ENCODE assay signal across 2 cellular contexts in the genomic region with DNA sequence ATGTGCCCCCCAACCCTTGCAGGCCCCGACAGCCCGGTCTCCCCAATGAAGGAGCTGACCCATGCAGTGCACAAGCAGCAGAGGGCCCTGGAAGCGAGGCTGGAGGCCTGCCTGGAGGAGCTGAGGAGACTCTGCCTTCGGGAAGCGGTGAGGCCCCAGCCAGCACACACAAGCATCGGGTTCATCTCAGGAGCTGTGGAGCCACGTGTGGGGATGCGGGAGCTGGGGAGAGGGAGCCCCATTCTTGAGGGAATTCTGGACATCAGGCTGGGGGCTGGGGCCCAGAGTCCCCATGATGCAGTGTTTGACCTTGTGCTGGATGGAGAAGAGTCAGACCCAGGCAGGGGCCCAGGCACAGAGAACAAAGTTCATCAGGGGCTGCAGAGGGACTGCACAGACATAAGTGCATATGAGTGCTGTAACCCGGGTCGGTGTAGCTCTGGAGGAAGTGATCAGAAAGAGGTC.
TF ChIP-seq lines count a peak whose summit lies in the region.

No MANE protein-coding gene starts in this region.

TF ChIP-seq in A549, 52 proteins besides CTCF, POLR2A, EP300 and RAD21 (continued from another document):
- TF ChIP-seq, protein P1, sequence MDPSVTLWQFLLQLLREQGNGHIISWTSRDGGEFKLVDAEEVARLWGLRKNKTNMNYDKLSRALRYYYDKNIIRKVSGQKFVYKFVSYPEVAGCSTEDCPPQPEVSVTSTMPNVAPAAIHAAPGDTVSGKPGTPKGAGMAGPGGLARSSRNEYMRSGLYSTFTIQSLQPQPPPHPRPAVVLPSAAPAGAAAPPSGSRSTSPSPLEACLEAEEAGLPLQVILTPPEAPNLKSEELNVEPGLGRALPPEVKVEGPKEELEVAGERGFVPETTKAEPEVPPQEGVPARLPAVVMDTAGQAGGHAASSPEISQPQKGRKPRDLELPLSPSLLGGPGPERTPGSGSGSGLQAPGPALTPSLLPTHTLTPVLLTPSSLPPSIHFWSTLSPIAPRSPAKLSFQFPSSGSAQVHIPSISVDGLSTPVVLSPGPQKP (IDR thresholded peaks at IDR 0.05; ENCODE audit: low read depth, low read length), result no peak
- TF ChIP-seq FOXS1 (CRISPR knock-in tag; IDR thresholded peaks at IDR 0.05) (no peak), RNF2 (IDR thresholded peaks at IDR 0.05; ENCODE audit: borderline replicate concordance, low read depth) (no peak), NR3C1 (IDR thresholded peaks at IDR 0.05) (no peak), HDAC2 (IDR thresholded peaks at IDR 0.05) (no peak), TP53 (CRISPR knock-in tag; IDR thresholded peaks at IDR 0.05) (no peak), CEBPB (IDR thresholded peaks at IDR 0.05) (no peak), SREBF2 (IDR thresholded peaks at IDR 0.05) (no peak), HOXA7 (CRISPR knock-in tag; IDR thresholded peaks at IDR 0.05) (no peak), MAFK (IDR thresholded peaks at IDR 0.05; ENCODE audit: partially characterized antibody) (no peak), MYC (IDR thresholded peaks at IDR 0.05; ENCODE audit: borderline replicate concordance, low read length) (no peak), JUNB (IDR thresholded peaks at IDR 0.05) (no peak), SMC3 (IDR thresholded peaks at IDR 0.05) (no peak), ZFP36 (IDR thresholded peaks at IDR 0.05; ENCODE audit: borderline replicate concordance, partially characterized antibody) (no peak)
- TF ChIP-seq, protein P2, sequence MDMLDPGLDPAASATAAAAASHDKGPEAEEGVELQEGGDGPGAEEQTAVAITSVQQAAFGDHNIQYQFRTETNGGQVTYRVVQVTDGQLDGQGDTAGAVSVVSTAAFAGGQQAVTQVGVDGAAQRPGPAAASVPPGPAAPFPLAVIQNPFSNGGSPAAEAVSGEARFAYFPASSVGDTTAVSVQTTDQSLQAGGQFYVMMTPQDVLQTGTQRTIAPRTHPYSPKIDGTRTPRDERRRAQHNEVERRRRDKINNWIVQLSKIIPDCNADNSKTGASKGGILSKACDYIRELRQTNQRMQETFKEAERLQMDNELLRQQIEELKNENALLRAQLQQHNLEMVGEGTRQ (IDR thresholded peaks at IDR 0.05), result no peak
- TF ChIP-seq, protein P3, sequence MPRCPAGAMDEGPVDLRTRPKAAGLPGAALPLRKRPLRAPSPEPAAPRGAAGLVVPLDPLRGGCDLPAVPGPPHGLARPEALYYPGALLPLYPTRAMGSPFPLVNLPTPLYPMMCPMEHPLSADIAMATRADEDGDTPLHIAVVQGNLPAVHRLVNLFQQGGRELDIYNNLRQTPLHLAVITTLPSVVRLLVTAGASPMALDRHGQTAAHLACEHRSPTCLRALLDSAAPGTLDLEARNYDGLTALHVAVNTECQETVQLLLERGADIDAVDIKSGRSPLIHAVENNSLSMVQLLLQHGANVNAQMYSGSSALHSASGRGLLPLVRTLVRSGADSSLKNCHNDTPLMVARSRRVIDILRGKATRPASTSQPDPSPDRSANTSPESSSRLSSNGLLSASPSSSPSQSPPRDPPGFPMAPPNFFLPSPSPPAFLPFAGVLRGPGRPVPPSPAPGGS (IDR thresholded peaks at IDR 0.05), result no peak
TF ChIP-seq in A549: peak in this region for 0.

TF ChIP-seq in GM23338, 12 proteins besides CTCF, POLR2A, EP300 and RAD21 (continued from another document):
- TF ChIP-seq POLR2AphosphoS5 (IDR thresholded peaks at IDR 0.05; ENCODE audit: low read depth) (no peak), EZH2 (IDR thresholded peaks at IDR 0.05; ENCODE audit: low read depth, unreplicated experiment) (no peak), EZH2phosphoT487 (IDR thresholded peaks at IDR 0.05; ENCODE audit: unreplicated experiment) (no peak)
- TF ChIP-seq, protein P4, sequence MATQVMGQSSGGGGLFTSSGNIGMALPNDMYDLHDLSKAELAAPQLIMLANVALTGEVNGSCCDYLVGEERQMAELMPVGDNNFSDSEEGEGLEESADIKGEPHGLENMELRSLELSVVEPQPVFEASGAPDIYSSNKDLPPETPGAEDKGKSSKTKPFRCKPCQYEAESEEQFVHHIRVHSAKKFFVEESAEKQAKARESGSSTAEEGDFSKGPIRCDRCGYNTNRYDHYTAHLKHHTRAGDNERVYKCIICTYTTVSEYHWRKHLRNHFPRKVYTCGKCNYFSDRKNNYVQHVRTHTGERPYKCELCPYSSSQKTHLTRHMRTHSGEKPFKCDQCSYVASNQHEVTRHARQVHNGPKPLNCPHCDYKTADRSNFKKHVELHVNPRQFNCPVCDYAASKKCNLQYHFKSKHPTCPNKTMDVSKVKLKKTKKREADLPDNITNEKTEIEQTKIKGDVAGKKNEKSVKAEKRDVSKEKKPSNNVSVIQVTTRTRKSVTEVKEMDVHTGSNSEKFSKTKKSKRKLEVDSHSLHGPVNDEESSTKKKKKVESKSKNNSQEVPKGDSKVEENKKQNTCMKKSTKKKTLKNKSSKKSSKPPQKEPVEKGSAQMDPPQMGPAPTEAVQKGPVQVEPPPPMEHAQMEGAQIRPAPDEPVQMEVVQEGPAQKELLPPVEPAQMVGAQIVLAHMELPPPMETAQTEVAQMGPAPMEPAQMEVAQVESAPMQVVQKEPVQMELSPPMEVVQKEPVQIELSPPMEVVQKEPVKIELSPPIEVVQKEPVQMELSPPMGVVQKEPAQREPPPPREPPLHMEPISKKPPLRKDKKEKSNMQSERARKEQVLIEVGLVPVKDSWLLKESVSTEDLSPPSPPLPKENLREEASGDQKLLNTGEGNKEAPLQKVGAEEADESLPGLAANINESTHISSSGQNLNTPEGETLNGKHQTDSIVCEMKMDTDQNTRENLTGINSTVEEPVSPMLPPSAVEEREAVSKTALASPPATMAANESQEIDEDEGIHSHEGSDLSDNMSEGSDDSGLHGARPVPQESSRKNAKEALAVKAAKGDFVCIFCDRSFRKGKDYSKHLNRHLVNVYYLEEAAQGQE (IDR thresholded peaks at IDR 0.05; ENCODE audit: unreplicated experiment), result no peak
- TF ChIP-seq, protein P5, sequence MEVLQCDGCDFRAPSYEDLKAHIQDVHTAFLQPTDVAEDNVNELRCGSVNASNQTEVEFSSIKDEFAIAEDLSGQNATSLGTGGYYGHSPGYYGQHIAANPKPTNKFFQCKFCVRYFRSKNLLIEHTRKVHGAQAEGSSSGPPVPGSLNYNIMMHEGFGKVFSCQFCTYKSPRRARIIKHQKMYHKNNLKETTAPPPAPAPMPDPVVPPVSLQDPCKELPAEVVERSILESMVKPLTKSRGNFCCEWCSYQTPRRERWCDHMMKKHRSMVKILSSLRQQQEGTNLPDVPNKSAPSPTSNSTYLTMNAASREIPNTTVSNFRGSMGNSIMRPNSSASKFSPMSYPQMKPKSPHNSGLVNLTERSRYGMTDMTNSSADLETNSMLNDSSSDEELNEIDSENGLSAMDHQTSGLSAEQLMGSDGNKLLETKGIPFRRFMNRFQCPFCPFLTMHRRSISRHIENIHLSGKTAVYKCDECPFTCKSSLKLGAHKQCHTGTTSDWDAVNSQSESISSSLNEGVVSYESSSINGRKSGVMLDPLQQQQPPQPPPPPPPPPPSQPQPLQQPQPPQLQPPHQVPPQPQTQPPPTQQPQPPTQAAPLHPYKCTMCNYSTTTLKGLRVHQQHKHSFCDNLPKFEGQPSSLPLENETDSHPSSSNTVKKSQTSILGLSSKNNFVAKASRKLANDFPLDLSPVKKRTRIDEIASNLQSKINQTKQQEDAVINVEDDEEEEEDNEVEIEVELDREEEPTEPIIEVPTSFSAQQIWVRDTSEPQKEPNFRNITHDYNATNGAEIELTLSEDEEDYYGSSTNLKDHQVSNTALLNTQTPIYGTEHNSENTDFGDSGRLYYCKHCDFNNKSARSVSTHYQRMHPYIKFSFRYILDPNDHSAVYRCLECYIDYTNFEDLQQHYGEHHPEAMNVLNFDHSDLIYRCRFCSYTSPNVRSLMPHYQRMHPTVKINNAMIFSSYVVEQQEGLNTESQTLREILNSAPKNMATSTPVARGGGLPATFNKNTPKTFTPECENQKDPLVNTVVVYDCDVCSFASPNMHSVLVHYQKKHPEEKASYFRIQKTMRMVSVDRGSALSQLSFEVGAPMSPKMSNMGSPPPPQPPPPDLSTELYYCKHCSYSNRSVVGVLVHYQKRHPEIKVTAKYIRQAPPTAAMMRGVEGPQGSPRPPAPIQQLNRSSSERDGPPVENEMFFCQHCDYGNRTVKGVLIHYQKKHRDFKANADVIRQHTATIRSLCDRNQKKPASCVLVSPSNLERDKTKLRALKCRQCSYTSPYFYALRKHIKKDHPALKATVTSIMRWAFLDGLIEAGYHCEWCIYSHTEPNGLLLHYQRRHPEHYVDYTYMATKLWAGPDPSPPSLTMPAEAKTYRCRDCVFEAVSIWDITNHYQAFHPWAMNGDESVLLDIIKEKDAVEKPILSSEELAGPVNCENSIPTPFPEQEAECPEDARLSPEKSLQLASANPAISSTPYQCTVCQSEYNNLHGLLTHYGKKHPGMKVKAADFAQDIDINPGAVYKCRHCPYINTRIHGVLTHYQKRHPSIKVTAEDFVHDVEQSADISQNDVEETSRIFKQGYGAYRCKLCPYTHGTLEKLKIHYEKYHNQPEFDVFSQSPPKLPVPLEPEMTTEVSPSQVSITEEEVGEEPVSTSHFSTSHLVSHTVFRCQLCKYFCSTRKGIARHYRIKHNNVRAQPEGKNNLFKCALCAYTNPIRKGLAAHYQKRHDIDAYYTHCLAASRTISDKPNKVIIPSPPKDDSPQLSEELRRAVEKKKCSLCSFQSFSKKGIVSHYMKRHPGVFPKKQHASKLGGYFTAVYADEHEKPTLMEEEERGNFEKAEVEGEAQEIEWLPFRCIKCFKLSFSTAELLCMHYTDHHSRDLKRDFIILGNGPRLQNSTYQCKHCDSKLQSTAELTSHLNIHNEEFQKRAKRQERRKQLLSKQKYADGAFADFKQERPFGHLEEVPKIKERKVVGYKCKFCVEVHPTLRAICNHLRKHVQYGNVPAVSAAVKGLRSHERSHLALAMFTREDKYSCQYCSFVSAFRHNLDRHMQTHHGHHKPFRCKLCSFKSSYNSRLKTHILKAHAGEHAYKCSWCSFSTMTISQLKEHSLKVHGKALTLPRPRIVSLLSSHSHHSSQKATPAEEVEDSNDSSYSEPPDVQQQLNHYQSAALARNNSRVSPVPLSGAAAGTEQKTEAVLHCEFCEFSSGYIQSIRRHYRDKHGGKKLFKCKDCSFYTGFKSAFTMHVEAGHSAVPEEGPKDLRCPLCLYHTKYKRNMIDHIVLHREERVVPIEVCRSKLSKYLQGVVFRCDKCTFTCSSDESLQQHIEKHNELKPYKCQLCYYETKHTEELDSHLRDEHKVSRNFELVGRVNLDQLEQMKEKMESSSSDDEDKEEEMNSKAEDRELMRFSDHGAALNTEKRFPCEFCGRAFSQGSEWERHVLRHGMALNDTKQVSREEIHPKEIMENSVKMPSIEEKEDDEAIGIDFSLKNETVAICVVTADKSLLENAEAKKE (CRISPR knock-in tag; IDR thresholded peaks at IDR 0.05), result no peak
